ENCODE assay signal across 12 cellular contexts in genomic region chr18:60146220-60146960, GRCh38.
DNase-seq lines count a peak whose midpoint lies in the region; ATAC-seq and TF ChIP-seq lines count a peak whose summit lies in the region.
"Had no signal": no experiment of that assay in that cellular context is flagged by ENCODE, and none has a peak within 500 bp of the region (broad histone marks: within the 10 kb centered on the region; RNA-seq: fewer than 3 reads in every experiment).

No MANE protein-coding gene starts in this region.

- no peak overlapping the region for H3K27ac Mint-ChIP-seq in T-helper 17 cell
- H3K27ac Mint-ChIP-seq: dendritic cell treated with granulocyte-macrophage colony-stimulating factor and Interleukin-4, amounts not matched to agents 40 ng/mL and 50 ng/mL, for 4 days had no signal

- no peak overlapping the region for H3K27ac ChIP-seq in brain microvascular endothelial cell

- H3K36me3 ChIP-seq in brain microvascular endothelial cell (replicated peaks) = no peaks in the 10 kb centered on the region

- no peak for TF ChIP-seq POLR2A in GM18505 (IDR thresholded peaks at IDR 0.05; ENCODE audit: borderline replicate concordance, extremely low read depth, insufficient read depth, insufficient read length)

- no peak overlapping the region for H3K4me3 Mint-ChIP-seq in T-helper 17 cell
- H3K4me3 Mint-ChIP-seq: CD8-positive, alpha-beta memory T cell; dendritic cell treated with granulocyte-macrophage colony-stimulating factor and Interleukin-4, amounts not matched to agents 40 ng/mL and 50 ng/mL, for 4 days had no signal

- TF ChIP-seq CTCF in brain microvascular endothelial cell (IDR thresholded peaks at IDR 0.05; ENCODE audit: low read depth, low read length, missing control alignments) = no peak

- ATAC-seq in GM18505 (IDR thresholded peaks at IDR 0.05; ENCODE audit: unreplicated experiment) (peak; percentile 68), GM21717 (IDR thresholded peaks at IDR 0.05; ENCODE audit: unreplicated experiment) (peak; percentile 53), HG03354 (IDR thresholded peaks at IDR 0.05; ENCODE audit: poor library complexity, severe bottlenecking, unreplicated experiment) (peak; percentile 88), T-helper 17 cell (no peak)

- in situ Hi-C loops in brain microvascular endothelial cell (cut with HindIII; ENCODE audit: low pct_ligation_motif_present, low sequenced_read_pairs) = no loop called here

- no peaks in the 10 kb centered on the region for H3K36me3 Mint-ChIP-seq in T-helper 17 cell (ENCODE audit: low read depth)
- H3K36me3 Mint-ChIP-seq: CD8-positive, alpha-beta memory T cell had no signal

- H3K4me1 Mint-ChIP-seq in T-helper 17 cell = no peaks in the 10 kb centered on the region
- H3K4me1 Mint-ChIP-seq: CD8-positive, alpha-beta memory T cell had no signal

- H3K4me3 ChIP-seq in brain microvascular endothelial cell (ENCODE audit: low read depth, low read length) = no peak overlapping the region

- no peaks in the 10 kb centered on the region for H3K9me3 ChIP-seq in T-helper 17 cell (ENCODE audit: control insufficient read depth, low read length, poor library complexity, severe bottlenecking)

- peaks cover 10% of the 10 kb centered on the region for H3K27me3 Mint-ChIP-seq in T-helper 17 cell
- H3K27me3 Mint-ChIP-seq: CD8-positive, alpha-beta memory T cell; dendritic cell treated with granulocyte-macrophage colony-stimulating factor and Interleukin-4, amounts not matched to agents 40 ng/mL and 50 ng/mL, for 4 days had no signal

- peak; percentile 31 for DNase-seq in brain microvascular endothelial cell
- DNase-seq in NOMO-1 treated with dmso at 0.1 percent for 144 hours (lab: John Stamatoyannopoulos, UW; ENCODE audit: unreplicated experiment) = no peak
- no peak for DNase-seq in ecto neural progenitor cell (ENCODE audit: low spot score)
- DNase-seq in T-helper 17 cell = no peak
- DNase-seq in HCEC 1CT = no peak
- DNase-seq: CD8-positive, alpha-beta memory T cell; NCI-H1092; SHP77 had no signal

- H3K27me3 ChIP-seq in brain microvascular endothelial cell (replicated peaks) = no peaks in the 10 kb centered on the region
